Comparison of ENCODE assay signal across 8 cellular contexts in genomic region chr19:21568816-21569496, GRCh38.
A peak's percentile ranks its signal among the peaks of the same experiment; 100 is the strongest.
DNase-seq lines count a peak whose midpoint lies in the region; ATAC-seq and TF ChIP-seq lines count a peak whose summit lies in the region.

No MANE protein-coding gene starts in this region.

- H3K27me3 ChIP-seq in neural progenitor cell = no peaks in the 10 kb centered on the region

- H4K20me1 ChIP-seq in neural progenitor cell (ENCODE audit: low read depth) = no peaks in the 10 kb centered on the region

- no peaks in the 10 kb centered on the region for H3K4me1 ChIP-seq in neural progenitor cell

- no peaks in the 10 kb centered on the region for H3K9me3 Mint-ChIP-seq in natural killer cell treated with Interleukin-12 subunit alpha and Interleukin-12 subunit beta and Interleukin-15 and Interleukin-18, amount 100 ng/mL, for 72 hours
- H3K9me3 Mint-ChIP-seq in neural progenitor cell = peaks cover 59% of the 10 kb centered on the region

- H3K36me3 Mint-ChIP-seq in natural killer cell treated with Interleukin-12 subunit alpha and Interleukin-12 subunit beta and Interleukin-15 and Interleukin-18, amount 100 ng/mL, for 72 hours = peaks cover 15% of the 10 kb centered on the region
- H3K36me3 Mint-ChIP-seq in neural progenitor cell = peaks cover 2% of the 10 kb centered on the region

- no peak overlapping the region for H3K9ac ChIP-seq in neural progenitor cell

- no peaks in the 10 kb centered on the region for H3F3A ChIP-seq in neural progenitor cell (ENCODE audit: low read depth)

- no peaks in the 10 kb centered on the region for H3K27me3 Mint-ChIP-seq in natural killer cell treated with Interleukin-12 subunit alpha and Interleukin-12 subunit beta and Interleukin-15 and Interleukin-18, amount 100 ng/mL, for 72 hours
- peaks cover 5% of the 10 kb centered on the region for H3K27me3 Mint-ChIP-seq in neural progenitor cell (ENCODE audit: insufficient read depth, low read depth)

- H3K36me3 ChIP-seq in neural progenitor cell = no peaks in the 10 kb centered on the region

- H3K4me1 Mint-ChIP-seq in natural killer cell treated with Interleukin-12 subunit alpha and Interleukin-12 subunit beta and Interleukin-15 and Interleukin-18, amount 100 ng/mL, for 72 hours (ENCODE audit: low read depth in 2 of 2) = peaks cover 6 to 23% of the 10 kb centered on the region in 2 donors
- H3K4me1 Mint-ChIP-seq in neural progenitor cell = no peaks in the 10 kb centered on the region

- no peaks in the 10 kb centered on the region for H3K79me2 ChIP-seq in neural progenitor cell (ENCODE audit: low read depth)

- peak overlapping the region; percentile 95 for H3K4me3 Mint-ChIP-seq in natural killer cell treated with Interleukin-12 subunit alpha and Interleukin-12 subunit beta and Interleukin-15 and Interleukin-18, amount 100 ng/mL, for 72 hours
- H3K4me3 Mint-ChIP-seq in neural progenitor cell = no peak overlapping the region

- no peak overlapping the region for H3K4me2 ChIP-seq in neural progenitor cell

- no peak overlapping the region for H3K4me3 ChIP-seq in neural progenitor cell

- no peak overlapping the region for H3K27ac ChIP-seq in neural progenitor cell

- no peak overlapping the region for H2AFZ ChIP-seq in neural progenitor cell (replicated peaks)

- peak; percentile 80 for TF ChIP-seq POLR2A in erythroblast (IDR thresholded peaks at IDR 0.05; ENCODE audit: low read length)

- DNase-seq in DMS 273 (lab: John Stamatoyannopoulos, UW; ENCODE audit: unreplicated experiment) (peak; percentile 88), NCI-H1436 treated with DMSO at 0.1 percent for 48 hours (lab: John Stamatoyannopoulos, UW) (peak; percentile 80), erythroblast (lab: John Stamatoyannopoulos, UW) (no peak), neural progenitor cell (ENCODE audit: low spot score) (no peak)
- DNase-seq in activated CD8-positive, alpha-beta memory T cell treated with anti-CD3 and anti-CD28 coated beads, Interleukin-2, amount 50 U/mL, for 24 hours (ENCODE audit: extremely low read depth) = peak; percentile 86
- peak; percentile 94 for DNase-seq in natural killer cell treated with Interleukin-12 subunit alpha and Interleukin-12 subunit beta and Interleukin-15 and Interleukin-18, amount 100 ng/mL, for 72 hours (ENCODE audit: low spot score)
- peak; percentile 81 to 89 (median 86) for DNase-seq in stimulated activated naive CD4-positive, alpha-beta T cell (lab: John Stamatoyannopoulos, UW)

- H3K27ac Mint-ChIP-seq in natural killer cell treated with Interleukin-12 subunit alpha and Interleukin-12 subunit beta and Interleukin-15 and Interleukin-18, amount 100 ng/mL, for 72 hours = peak overlapping the region; percentile 91 to 100
- no peak overlapping the region for H3K27ac Mint-ChIP-seq in neural progenitor cell

- no peaks in the 10 kb centered on the region for H3K9me3 ChIP-seq in neural progenitor cell (ENCODE audit: low read depth)

- ATAC-seq in natural killer cell treated with Interleukin-12 subunit alpha and Interleukin-12 subunit beta and Interleukin-15 and Interleukin-18, amount 100 ng/mL, for 72 hours = peak; percentile 100
- ATAC-seq in HG02840 (IDR thresholded peaks at IDR 0.05; ENCODE audit: low FRiP score, unreplicated experiment) = no peak

- TF ChIP-seq CTCF in neural progenitor cell (IDR thresholded peaks at IDR 0.05) = no peak

Comparison
In these comparisons a context has a peak if more than half of its experiments do, and no peak if none do; other contexts are left out.
1. DNase-seq: peak in DMS 273 (single experiment), NCI-H1436 treated with DMSO at 0.1 percent for 48 hours (single experiment), activated CD8-positive, alpha-beta memory T cell treated with anti-CD3 and anti-CD28 coated beads, Interleukin-2, amount 50 U/mL, for 24 hours (single experiment), natural killer cell treated with Interleukin-12 subunit alpha and Interleukin-12 subunit beta and Interleukin-15 and Interleukin-18, amount 100 ng/mL, for 72 hours (single experiment) and stimulated activated naive CD4-positive, alpha-beta T cell (6 of 6); none in erythroblast (0 of 2) and neural progenitor cell (single experiment).